ENCODE assay signal across 19 cellular contexts in the genomic region with DNA sequence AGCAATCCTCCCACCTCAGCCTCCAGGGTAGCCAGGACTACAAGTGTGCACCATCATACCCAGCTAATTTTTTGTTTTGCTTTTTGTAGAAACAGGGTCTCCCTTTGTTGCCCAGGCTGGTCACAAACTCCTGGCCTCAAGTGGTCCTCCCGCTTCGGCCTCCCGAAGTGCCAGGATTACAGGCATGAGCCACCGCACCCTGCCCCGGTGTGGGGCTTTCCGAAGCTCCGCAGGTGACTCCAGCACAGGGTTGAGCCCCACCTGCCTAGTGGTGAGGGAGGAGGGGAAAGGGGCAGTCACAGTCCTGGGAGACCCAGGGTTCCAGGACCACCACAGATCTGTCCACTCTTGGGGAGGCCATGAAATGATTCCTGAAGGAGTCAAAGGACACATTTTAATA. TPM values are rescaled to one million over a fixed set of nuclear protein-coding genes. Genes with fewer than 3 reads are reported as not detected.
DNase-seq lines count a peak whose midpoint lies in the region; ATAC-seq, FAIRE-seq and TF ChIP-seq lines count a peak whose summit lies in the region.
"Had no signal": no experiment of that assay in that cellular context is flagged by ENCODE, and none has a peak within 500 bp of the region (broad histone marks: within the 10 kb centered on the region; RNA-seq: fewer than 3 reads in every experiment).

No MANE protein-coding gene starts in this region.

- POLR2A ChIA-PET in A549 (lab: Yijun Ruan, JAX) = interaction anchor here (0.6 to 1.6 kb wide), 5 partner anchors 59 to 486 kb away, joined by 4 to 9 read pairs (median 6); a partner anchor contains a TSS
- POLR2A ChIA-PET in HCT116 (lab: Charles Lee) = interaction anchor here (1.1 kb wide), 1 partner anchor 149 kb away, joined by 3 read pairs; no protein-coding TSS in a partner anchor
- POLR2A ChIA-PET in GM12878 (lab: Charles Lee) = interaction anchor here (2.3 kb wide), 1 partner anchor 59 kb away, joined by 11 read pairs; no protein-coding TSS in a partner anchor

- H3K9me3 ChIP-seq in A549 (no peaks in the 10 kb centered on the region), HCT116 (ENCODE audit: control insufficient read depth in 1 of 2, insufficient read depth in 1 of 2, low read depth in 1 of 2, low read length in 2 of 2) (no peaks in the 10 kb centered on the region), GM12878 (replicated peaks; ENCODE audit: control insufficient read depth, insufficient read depth, low read length) (no peaks in the 10 kb centered on the region; the same call in 2 of the 3 replicates), osteoblast (ENCODE audit: low read depth, low read length) (no peaks in the 10 kb centered on the region)
- H3K9me3 ChIP-seq: prostate gland had no signal

- intact Hi-C loops in HCT116 (cut with micrococcal nuclease) (no loop called here), GM12878 (cut with micrococcal nuclease; ENCODE audit: unreplicated experiment) (loop anchor here (5.0 kb wide), 1 partner anchor 149 kb away; no protein-coding TSS in a partner anchor)

- H3K9me2 ChIP-seq in HCT116 (ENCODE audit: insufficient read depth) = no peaks in the 10 kb centered on the region

- DNase-seq in A549 (ENCODE audit: low read depth in 1 of 2, low spot score in 1 of 2) (no peak), HCT116 (ENCODE audit: low read depth, low spot score) (no peak), GM12878 (ENCODE audit: low read depth, low spot score) (no peak), osteoblast (ENCODE audit: insufficient read length, low spot score, missing footprints) (no peak), middle frontal gyrus (ENCODE audit: extremely low spot score, low spot score) (no peak), mesenteric fat pad (ENCODE audit: low spot score) (no peak)
- DNase-seq: NCI-H1417 treated with DMSO at 0.1 percent for 48 hours, SIG-M5 had no signal

- no peak; a peak in 1 of 6 replicates for ATAC-seq in A549
- no peak for ATAC-seq in HCT116
- ATAC-seq in GM12878 = no peak; the same call in 1 of the 3 replicates
- no peak for ATAC-seq in GM19467 (IDR thresholded peaks at IDR 0.05; ENCODE audit: unreplicated experiment)
- ATAC-seq in GM21423 (IDR thresholded peaks at IDR 0.05; ENCODE audit: unreplicated experiment) = no peak

- H3K27me3 ChIP-seq in HCT116 (ENCODE audit: insufficient read depth, low read length) (no peaks in the 10 kb centered on the region), GM12878 (replicated peaks in 1 of 2; ENCODE audit: control insufficient read depth in 2 of 2, insufficient read depth in 2 of 2, low read length in 1 of 2) (peaks cover 0 to 2% of the 10 kb centered on the region in 2 experiments; a peak in 1 of 4 replicates), osteoblast (ENCODE audit: insufficient read depth, low read length) (no peaks in the 10 kb centered on the region)
- H3K27me3 ChIP-seq: hepatocyte had no signal

- peaks cover 10% of the 10 kb centered on the region; the same call in 2 of the 3 replicates for H3K4me1 ChIP-seq in A549
- peaks cover 12 to 30% of the 10 kb centered on the region in 2 experiments for H3K4me1 ChIP-seq in HCT116 (ENCODE audit: control insufficient read depth in 1 of 2, insufficient read depth in 2 of 2, low read length in 2 of 2)
- no peaks in the 10 kb centered on the region for H3K4me1 ChIP-seq in GM12878 (ENCODE audit: control insufficient read depth, insufficient read depth, low read length)
- H3K4me1 ChIP-seq in osteoblast (ENCODE audit: insufficient read depth, low read length) = peaks cover 4% of the 10 kb centered on the region

- TF ChIP-seq EP300 in A549 (IDR thresholded peaks at IDR 0.05) (no peak), GM12878 (IDR thresholded peaks at IDR 0.05; ENCODE audit: borderline replicate concordance in 1 of 2, control insufficient read depth in 1 of 2, low read depth in 2 of 2, low read length in 2 of 2) (no peak)

- H3K9ac ChIP-seq in HCT116 (ENCODE audit: low read length) = no peak overlapping the region
- H3K9ac ChIP-seq in GM12878 (ENCODE audit: control insufficient read depth, insufficient read depth, low read length) = no peak overlapping the region

- no peak overlapping the region for H3K4me3 ChIP-seq in A549
- no peak overlapping the region for H3K4me3 ChIP-seq in HCT116 (replicated peaks in 1 of 2; ENCODE audit: low read depth in 1 of 2, low read length in 2 of 2)
- H3K4me3 ChIP-seq in GM12878 = no peak overlapping the region
- H3K4me3 ChIP-seq in osteoblast (ENCODE audit: insufficient read depth, low read length) = no peak overlapping the region
- H3K4me3 ChIP-seq: hepatocyte, prostate gland had no signal

- TF ChIP-seq RAD21 in A549 (conservative IDR thresholded peaks at IDR 0.05 in 1 of 2, IDR thresholded peaks at IDR 0.05 in 1 of 2) = no peak
- no peak for TF ChIP-seq RAD21 in HCT116 (IDR thresholded peaks at IDR 0.05; ENCODE audit: low read depth)
- no peak for TF ChIP-seq RAD21 in GM12878 (IDR thresholded peaks at IDR 0.05; ENCODE audit: insufficient read depth, low read depth, low read length)

- H3K36me3 ChIP-seq in HCT116 (ENCODE audit: control insufficient read depth in 1 of 2, insufficient read depth in 2 of 2, low read length in 2 of 2) (no peaks in the 10 kb centered on the region), GM12878 (ENCODE audit: control insufficient read depth in 2 of 2, insufficient read depth in 2 of 2, low read length in 1 of 2) (no peaks in the 10 kb centered on the region), osteoblast (ENCODE audit: insufficient read depth, low read length) (no peaks in the 10 kb centered on the region)
- H3K36me3 ChIP-seq: prostate gland had no signal

- FAIRE-seq in A549 (lab: Jason Lieb, UNC) = no peak
- FAIRE-seq in GM12878 (lab: Jason Lieb, UNC) = peak; percentile 18

- in situ Hi-C loops in GM12878 (cut with MboI) = loop anchor here (5.0 kb wide), 2 partner anchors 59 to 414 kb away; no protein-coding TSS in a partner anchor

- CTCF ChIA-PET in A549 (lab: Yijun Ruan, JAX) = interaction anchor here (0.6 to 5.5 kb wide), 97 partner anchors 9 to 511 kb away, joined by 3 to 146 read pairs (median 5); a partner anchor contains a TSS
- CTCF ChIA-PET in HCT116 (lab: Charles Lee) = interaction anchor here (0.6 to 4.0 kb wide), 31 partner anchors 10 to 485 kb away, joined by 3 to 61 read pairs (median 5); a partner anchor contains a TSS
- CTCF ChIA-PET in GM12878 (lab: Yijun Ruan, JAX) = interaction anchor here (0.7 to 6.7 kb wide), 37 partner anchors 9 to 462 kb away, joined by 3 to 364 read pairs (median 7); a partner anchor contains a TSS

- H3K27ac ChIP-seq in A549 = peak overlapping the region; percentile 28 to 71
- H3K27ac ChIP-seq in HCT116 (ENCODE audit: low read depth, low read length) = no peak overlapping the region
- H3K27ac ChIP-seq in GM12878 (ENCODE audit: control insufficient read depth, insufficient read depth) = no peak overlapping the region
- no peak overlapping the region for H3K27ac ChIP-seq in osteoblast (ENCODE audit: low read depth, low read length)
- H3K27ac ChIP-seq: hepatocyte had no signal

- TF ChIP-seq POLR2A in A549 (IDR thresholded peaks at IDR 0.05; ENCODE audit: low read length) = no peak
- TF ChIP-seq POLR2A in HCT116 (IDR thresholded peaks at IDR 0.05; ENCODE audit: borderline replicate concordance, extremely low read depth, insufficient read depth, insufficient read length) = no peak
- TF ChIP-seq POLR2A in GM12878 (IDR thresholded peaks at IDR 0.05; ENCODE audit: low read depth, low read length) = no peak

- BruUV-seq in HCT116 (replicated peaks; lab: Mats Ljungman, UMichigan) (no TSS peak), GM12878 (replicated peaks; lab: Mats Ljungman, UMichigan) (no TSS peak)

- TF ChIP-seq CTCF in A549 (IDR thresholded peaks at IDR 0.05) (no peak), HCT116 (IDR thresholded peaks at IDR 0.05 in 2 of 3, conservative IDR thresholded peaks at IDR 0.05 in 1 of 3; ENCODE audit: borderline replicate concordance in 1 of 3, insufficient read depth in 1 of 3, low read depth in 2 of 3, low read length in 2 of 3) (no peak), GM12878 (IDR thresholded peaks at IDR 0.05 in 2 of 3, conservative IDR thresholded peaks at IDR 0.05 in 1 of 3; ENCODE audit: control insufficient read depth in 2 of 3, extremely low read depth in 1 of 3, insufficient read depth in 1 of 3, low read depth in 3 of 3, low read length in 3 of 3) (no peak), osteoblast (IDR thresholded peaks at IDR 0.05; ENCODE audit: extremely low read depth, low read depth, low read length) (no peak)

- 94% methylated on average over 7 of the region's 7 CpGs for WGBS in A549 (ENCODE audit: missing lambda C conversion rate)
- WGBS in GM12878 (ENCODE audit: insufficient coverage, insufficient replicate concordance, low lambda C conversion rate, missing lambda C conversion rate) = 77% methylated on average over 7 of the region's 7 CpGs

- SMC1A ChIA-PET in GM12878 (lab: Charles Lee; ENCODE audit: uncharacterized antibody, unreplicated experiment) = interaction anchor here (0.6 to 7.1 kb wide), 25 partner anchors 9 to 420 kb away, joined by 3 to 190 read pairs (median 5); no protein-coding TSS in a partner anchor

- H2AFZ ChIP-seq in HCT116 (ENCODE audit: low read depth, low read length, poor library complexity, severe bottlenecking) = no peak overlapping the region
- H2AFZ ChIP-seq in GM12878 (ENCODE audit: control insufficient read depth, low read depth, low read length) = no peak overlapping the region
- H2AFZ ChIP-seq in osteoblast (ENCODE audit: low read length) = peak overlapping the region; percentile 58
- H2AFZ ChIP-seq: hepatocyte had no signal

- RAD21 ChIA-PET in HCT116 (lab: Charles Lee; ENCODE audit: low non-redundant PET in 1 of 2, low total read pairs in 2 of 2, uncharacterized antibody in 2 of 2, unreplicated experiment in 2 of 2) (interaction anchor here (1.0 to 2.3 kb wide), 8 partner anchors 59 to 417 kb away, joined by 3 to 16 read pairs (median 9); no protein-coding TSS in a partner anchor), GM12878 (lab: Charles Lee; ENCODE audit: unreplicated experiment) (interaction anchor here (0.6 to 7.4 kb wide), 31 partner anchors 9 to 417 kb away, joined by 3 to 300 read pairs (median 4); a partner anchor contains a TSS)

- H4K20me1 ChIP-seq in HCT116 (ENCODE audit: insufficient read depth) = no peaks in the 10 kb centered on the region
- H4K20me1 ChIP-seq in GM12878 (ENCODE audit: control insufficient read depth, insufficient read depth) = no peaks in the 10 kb centered on the region
- no peaks in the 10 kb centered on the region for H4K20me1 ChIP-seq in osteoblast (ENCODE audit: insufficient read depth, low read length)

- H3K4me2 ChIP-seq in A549 = no peak overlapping the region
- H3K4me2 ChIP-seq in HCT116 (ENCODE audit: low read length) = peak overlapping the region; percentile 39; the same call in 1 of the 2 replicates
- no peak overlapping the region for H3K4me2 ChIP-seq in GM12878 (ENCODE audit: control insufficient read depth, insufficient read depth)
- H3K4me2 ChIP-seq in osteoblast (ENCODE audit: insufficient read depth, low read length) = peak overlapping the region; percentile 75

- H3K79me2 ChIP-seq in HCT116 (ENCODE audit: insufficient read depth, low read length) (no peaks in the 10 kb centered on the region), GM12878 (ENCODE audit: control insufficient read depth, insufficient read depth, low read length) (no peaks in the 10 kb centered on the region), osteoblast (ENCODE audit: insufficient read depth, low read length) (no peaks in the 10 kb centered on the region)
- H3K79me2 ChIP-seq: hepatocyte had no signal

RNA-seq across cellular contexts. Expression of a gene that starts 5.2 kb away (rescaled TPM):
- polyA plus RNA-seq in A549 (2011; rRNA removed) (not detected in 2 replicates), A549 (2017; fragmentation: RNase III; extraction: RNeasy Plus Mini Kit Qiagen cat#74134 plus additional on column Dnase treatment) (not detected in 3 replicates), GM12878 (2011; rRNA removed) (not detected in 2 replicates), GM12878 (2014; fragmentation: Illumina TruSeq; extraction: Trizol) (not detected in 2 replicates), GM12878 (2014; fragmentation: Nextera tagmentation; extraction: Ambion mirVana) (not detected), GM12878 (2014; rRNA removed) (not detected in 2 replicates), GM12878 (2016; fragmentation: Nextera tagmentation; extraction: Ambion mirVana) (not detected)
- polyA plus RNA-seq in A549 (2012; cell fraction: cytosol; rRNA removed) = not detected in 2 replicates
- polyA plus RNA-seq in A549 (2012; cell fraction: nucleus; rRNA removed) = not detected in 2 replicates
- not detected in 2 replicates for polyA minus RNA-seq in A549 (2011; rRNA and poly(A)+ RNA removed)
- total RNA-seq in HCT116 (2021; ENCODE audit: unreplicated experiment) (not detected), GM12878 (2014; rRNA removed) (not detected in 2 replicates), GM12878 (2014; rRNA removed; fragmentation: Illumina TruSeq; extraction: Trizol) (not detected in 2 replicates), GM12878 (2021) (not detected in 2 replicates), osteoblast (not detected in 2 replicates), mesenteric fat pad (not detected)
- polyA plus RNA-seq in HCT116 (2012) = not detected in 2 replicates
- total RNA-seq in GM12878 (2013; cell fraction: nucleolus; rRNA removed) = not detected in 2 replicates
- polyA plus RNA-seq in GM12878 (2011; ENCODE audit: low read depth) = not detected
- polyA plus RNA-seq in GM12878 (2011; cell fraction: cytosol; rRNA removed) = not detected in 2 replicates
- polyA plus RNA-seq in GM12878 (2011; cell fraction: nucleus; rRNA removed) = not detected in 2 replicates
- not detected in 2 replicates for polyA plus RNA-seq in GM12878 (2012)
- polyA minus RNA-seq in GM12878 (2011; rRNA and poly(A)+ RNA removed) = not detected in 2 replicates
- polyA minus RNA-seq in GM12878 (2011; cell fraction: cytosol; rRNA and poly(A)+ RNA removed) = not detected in 2 replicates
- polyA minus RNA-seq in GM12878 (2011; cell fraction: nucleus; rRNA and poly(A)+ RNA removed) = not detected in 2 replicates
- total RNA-seq: CD8-positive, alpha-beta memory T cell; Daoy; hepatocyte; lung microvascular endothelial cell; MCF 10A; naive thymus-derived CD4-positive, alpha-beta T cell; prostate gland; T-helper 1 cell treated with Interleukin-12 subunit alpha and Interleukin-12 subunit beta and Interleukin-4 antibody, amounts not matched to agents 30 ng/mL and 1 ng/mL, for 36 hours had no signal
- polyA plus RNA-seq: AG04450; CD8-positive, alpha-beta memory T cell; hepatocyte; naive thymus-derived CD4-positive, alpha-beta T cell had no signal

RNA-seq across cellular contexts. Expression of a gene that starts 19.0 kb away (rescaled TPM):
- polyA plus RNA-seq in A549 (2011; rRNA removed) (0.44 and 0.78 TPM in 2 replicates), A549 (2017; fragmentation: RNase III; extraction: RNeasy Plus Mini Kit Qiagen cat#74134 plus additional on column Dnase treatment) (0.42 to 2.3 TPM (median 2.2 TPM) in 3 replicates), GM12878 (2011; rRNA removed) (0.42 and 1.2 TPM in 2 replicates), GM12878 (2014; fragmentation: Illumina TruSeq; extraction: Trizol) (0.28 and 0.87 TPM in 2 replicates), GM12878 (2014; fragmentation: Nextera tagmentation; extraction: Ambion mirVana) (under 1 TPM in 1 of 2 experiments, not detected in 1; 0.07 TPM), GM12878 (2014; rRNA removed) (0.56 and 1.4 TPM in 2 replicates), GM12878 (2016; fragmentation: Nextera tagmentation; extraction: Ambion mirVana) (not detected)
- polyA plus RNA-seq in A549 (2012; cell fraction: cytosol; rRNA removed) = 0.09 TPM in 2 replicates
- 0.23 and 0.37 TPM in 2 replicates for polyA plus RNA-seq in A549 (2012; cell fraction: nucleus; rRNA removed)
- 0.33 TPM in 1 of 2 replicates, not detected in the other for polyA minus RNA-seq in A549 (2011; rRNA and poly(A)+ RNA removed)
- total RNA-seq in HCT116 (2021; ENCODE audit: unreplicated experiment) (41.8 TPM), GM12878 (2014; rRNA removed) (0.11 and 0.17 TPM in 2 replicates), GM12878 (2014; rRNA removed; fragmentation: Illumina TruSeq; extraction: Trizol) (0.09 and 0.23 TPM in 2 replicates), GM12878 (2021) (1.1 TPM in 2 replicates), osteoblast (0.36 TPM in 1 of 2 replicates, not detected in the other), mesenteric fat pad (0.87 TPM)
- polyA plus RNA-seq in HCT116 (2012) = 28.8 and 31.5 TPM in 2 replicates
- 39.3 and 39.9 TPM in 2 replicates for total RNA-seq in GM12878 (2013; cell fraction: nucleolus; rRNA removed)
- polyA plus RNA-seq in GM12878 (2011; ENCODE audit: low read depth) = 0.77 TPM
- 0.70 and 0.79 TPM in 2 replicates for polyA plus RNA-seq in GM12878 (2011; cell fraction: cytosol; rRNA removed)
- 2.4 and 3.8 TPM in 2 replicates for polyA plus RNA-seq in GM12878 (2011; cell fraction: nucleus; rRNA removed)
- 1.1 and 1.6 TPM in 2 replicates for polyA plus RNA-seq in GM12878 (2012)
- 0.88 and 0.98 TPM in 2 replicates for polyA minus RNA-seq in GM12878 (2011; rRNA and poly(A)+ RNA removed)
- polyA minus RNA-seq in GM12878 (2011; cell fraction: cytosol; rRNA and poly(A)+ RNA removed) = 0.52 and 1.6 TPM in 2 replicates
- polyA minus RNA-seq in GM12878 (2011; cell fraction: nucleus; rRNA and poly(A)+ RNA removed) = 0.24 and 1.1 TPM in 2 replicates
- total RNA-seq: CD8-positive, alpha-beta memory T cell; naive thymus-derived CD4-positive, alpha-beta T cell; T-helper 1 cell treated with Interleukin-12 subunit alpha and Interleukin-12 subunit beta and Interleukin-4 antibody, amounts not matched to agents 30 ng/mL and 1 ng/mL, for 36 hours had no signal
- polyA plus RNA-seq: CD8-positive, alpha-beta memory T cell; naive thymus-derived CD4-positive, alpha-beta T cell had no signal

RNA-seq across cellular contexts. Expression of a gene that starts 55.8 kb away (rescaled TPM):
- polyA plus RNA-seq in A549 (2011; rRNA removed) (78.3 and 93.0 TPM in 2 replicates), A549 (2017; fragmentation: RNase III; extraction: RNeasy Plus Mini Kit Qiagen cat#74134 plus additional on column Dnase treatment) (69.1 to 75.6 TPM (median 74.7 TPM) in 3 replicates), GM12878 (2011; rRNA removed) (71.0 and 94.9 TPM in 2 replicates), GM12878 (2014; fragmentation: Illumina TruSeq; extraction: Trizol) (107 and 130 TPM in 2 replicates), GM12878 (2014; fragmentation: Nextera tagmentation; extraction: Ambion mirVana) (10 to 100 TPM; 36.2 to 36.3 TPM), GM12878 (2014; rRNA removed) (60.4 and 70.5 TPM in 2 replicates), GM12878 (2016; fragmentation: Nextera tagmentation; extraction: Ambion mirVana) (100 to 1,000 TPM in 1 of 2 experiments, 10 to 100 TPM in 1; 99.2 to 120 TPM)
- polyA plus RNA-seq in A549 (2012; cell fraction: cytosol; rRNA removed) = 31.6 and 34.0 TPM in 2 replicates
- 22.1 and 32.2 TPM in 2 replicates for polyA plus RNA-seq in A549 (2012; cell fraction: nucleus; rRNA removed)
- 41.9 and 43.6 TPM in 2 replicates for polyA minus RNA-seq in A549 (2011; rRNA and poly(A)+ RNA removed)
- total RNA-seq in HCT116 (2021; ENCODE audit: unreplicated experiment) (76.9 TPM), GM12878 (2014; rRNA removed) (53.5 and 53.9 TPM in 2 replicates), GM12878 (2014; rRNA removed; fragmentation: Illumina TruSeq; extraction: Trizol) (77.6 and 83.3 TPM in 2 replicates), GM12878 (2021) (71.5 and 81.6 TPM in 2 replicates), osteoblast (48.3 and 51.8 TPM in 2 replicates), mesenteric fat pad (144 TPM)
- polyA plus RNA-seq in HCT116 (2012) = 55.4 and 60.6 TPM in 2 replicates
- total RNA-seq in GM12878 (2013; cell fraction: nucleolus; rRNA removed) = 276 and 277 TPM in 2 replicates
- polyA plus RNA-seq in GM12878 (2011; ENCODE audit: low read depth) = 42.0 TPM
- 30.9 and 31.0 TPM in 2 replicates for polyA plus RNA-seq in GM12878 (2011; cell fraction: cytosol; rRNA removed)
- polyA plus RNA-seq in GM12878 (2011; cell fraction: nucleus; rRNA removed) = 58.1 and 76.6 TPM in 2 replicates
- 57.8 and 71.6 TPM in 2 replicates for polyA plus RNA-seq in GM12878 (2012)
- 64.4 and 88.7 TPM in 2 replicates for polyA minus RNA-seq in GM12878 (2011; rRNA and poly(A)+ RNA removed)
- polyA minus RNA-seq in GM12878 (2011; cell fraction: cytosol; rRNA and poly(A)+ RNA removed) = 23.0 and 28.2 TPM in 2 replicates
- 39.4 and 68.2 TPM in 2 replicates for polyA minus RNA-seq in GM12878 (2011; cell fraction: nucleus; rRNA and poly(A)+ RNA removed)

Comparison
In these comparisons a context has a peak if more than half of its experiments do, and no peak if none do; other contexts are left out.
1. H3K27ac ChIP-seq: peak in A549 (2 of 2); none in HCT116 (single experiment), GM12878 (single experiment) and osteoblast (single experiment).
2. H3K4me2 ChIP-seq: peak in HCT116 (single experiment) and osteoblast (single experiment); none in A549 (single experiment) and GM12878 (single experiment).